In the genomic region with DNA sequence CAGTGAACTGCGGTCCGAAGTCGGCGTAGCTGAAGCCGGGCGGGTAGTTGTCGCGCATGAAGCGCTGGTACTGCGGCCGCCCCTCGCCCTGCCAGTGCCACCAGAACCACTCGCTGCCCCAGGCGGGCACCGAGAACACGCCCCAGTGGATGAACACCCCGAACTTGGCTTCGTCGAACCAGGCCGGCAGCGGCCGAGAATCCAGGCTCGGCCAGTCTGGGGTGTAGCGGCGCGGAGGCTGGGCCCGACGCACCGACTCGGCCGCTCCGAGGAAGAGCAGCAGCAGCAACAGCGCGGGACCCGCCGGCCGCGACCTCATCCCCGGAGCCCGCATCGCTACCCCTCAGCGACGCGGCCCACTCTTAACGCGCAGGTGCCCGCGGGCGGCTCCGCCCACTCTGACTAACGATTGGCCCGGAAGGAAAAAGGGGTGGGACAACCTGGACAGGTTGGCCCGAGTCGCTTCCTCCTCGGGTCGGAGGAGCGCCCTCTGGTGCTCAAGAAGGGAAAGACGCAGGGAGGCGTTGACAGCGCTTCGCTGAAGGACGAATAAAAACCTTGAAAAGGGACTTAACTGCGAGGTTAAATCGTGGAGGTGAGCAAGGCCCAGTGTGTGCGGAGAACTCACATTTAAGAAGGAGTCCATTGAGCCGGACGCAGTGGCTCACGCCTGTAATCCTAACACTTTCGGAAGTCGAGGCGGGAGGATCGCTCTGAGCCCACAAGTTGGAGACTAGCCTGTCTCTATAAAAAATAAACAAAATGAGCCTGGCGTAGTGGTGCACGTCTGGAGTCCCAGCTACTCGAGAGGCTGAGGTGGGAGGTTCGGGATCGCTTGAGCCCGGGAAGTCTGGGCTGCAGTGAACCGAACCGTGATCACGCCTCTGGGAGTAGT, we compare ENCODE assay signal across 8 cellular contexts. TPM values are rescaled to one million over a fixed set of nuclear protein-coding genes. Genes with fewer than 3 reads are reported as not detected.
A peak's percentile ranks its signal among the peaks of the same experiment; 100 is the strongest.
DNase-seq lines count a peak whose midpoint lies in the region; ATAC-seq lines count a peak whose summit lies in the region.

A gene (minus strand): TSS at position 338 of the 895 bp plus-strand sequence. CDS start 4 bp downstream, at position 334.

- CTCF ChIA-PET in CD4-positive, alpha-beta memory T cell (lab: Charles Lee; ENCODE audit: partially characterized antibody), result interaction anchor here (1.0 to 5.5 kb wide), 8 partner anchors 10 to 98 kb away, joined by 3 to 36 read pairs (median 4); no protein-coding TSS in a partner anchor
- CTCF ChIA-PET in activated CD8-positive, alpha-beta T cell treated with anti-CD3 and anti-CD28 coated beads, Interleukin-2, amount 10 ng/mL, durations not matched to agents 7 days and 5 days (lab: Charles Lee), result interaction anchor here (0.8 to 4.1 kb wide), 9 partner anchors 10 to 96 kb away, joined by 3 to 25 read pairs (median 4); no protein-coding TSS in a partner anchor

- H3K4me3 ChIP-seq in CD4-positive, alpha-beta memory T cell (ENCODE audit: low read length in 2 of 2), result peak within 1 kb of the TSS in 1 of 2 donors; percentile 77

- H3K27me3 ChIP-seq in CD4-positive, alpha-beta memory T cell (ENCODE audit: insufficient read depth, low read length), result no peaks in the 10 kb centered on the region

- peaks cover 7 to 10% of the 10 kb centered on the region in 2 donors for H3K36me3 Mint-ChIP-seq in CD4-positive, alpha-beta memory T cell
- H3K36me3 Mint-ChIP-seq in activated CD8-positive, alpha-beta T cell treated with anti-CD3 and anti-CD28 coated beads, Interleukin-2, amount 10 ng/mL, durations not matched to agents 7 days and 5 days (ENCODE audit: low read depth), result peaks cover 3% of the 10 kb centered on the region

- peaks cover 3% of the 10 kb centered on the region for H3K36me3 ChIP-seq in CD4-positive, alpha-beta memory T cell (ENCODE audit: insufficient read depth, low read length)

- peaks cover 15 to 24% (median 19%) of the 10 kb centered on the region in 4 donors for H3K4me1 Mint-ChIP-seq in CD4-positive, alpha-beta memory T cell
- peaks cover 34% of the 10 kb centered on the region for H3K4me1 Mint-ChIP-seq in activated CD8-positive, alpha-beta T cell treated with anti-CD3 and anti-CD28 coated beads, Interleukin-2, amount 10 ng/mL, durations not matched to agents 7 days and 5 days (ENCODE audit: low read depth)

- H3K4me1 ChIP-seq in CD4-positive, alpha-beta memory T cell (ENCODE audit: insufficient read depth, low read length), result peaks cover 24% of the 10 kb centered on the region

- H3K27ac ChIP-seq in CD4-positive, alpha-beta memory T cell (ENCODE audit: low read depth, low read length), result peak within 1 kb of the TSS; percentile 63

- peak; percentile 94 to 96 (median 96) for DNase-seq in CD4-positive, alpha-beta memory T cell
- DNase-seq in NCI-H82 (lab: John Stamatoyannopoulos, UW) (peak; percentile 98), lung microvascular endothelial cell (ENCODE audit: low read depth in 2 of 2) (peak; percentile 82 to 88)
- DNase-seq in activated CD8-positive, alpha-beta T cell treated with anti-CD3 and anti-CD28 coated beads, Interleukin-2, amount 10 ng/mL, durations not matched to agents 7 days and 5 days, result peak; percentile 96
- peak; percentile 95 for DNase-seq in effector CD8-positive, alpha-beta T cell (lab: John Stamatoyannopoulos, UW)
- peak; percentile 84 to 91 (median 88) for DNase-seq in stimulated activated CD4-positive, alpha-beta T cell treated with anti-CD3 and anti-CD28 coated beads, TNF-alpha, amount 100 ng/mL, for 48 hours (ENCODE audit: low read depth in 3 of 3)

- no peaks in the 10 kb centered on the region for H3K27me3 Mint-ChIP-seq in CD4-positive, alpha-beta memory T cell
- peaks cover 8% of the 10 kb centered on the region for H3K27me3 Mint-ChIP-seq in activated CD8-positive, alpha-beta T cell treated with anti-CD3 and anti-CD28 coated beads, Interleukin-2, amount 10 ng/mL, durations not matched to agents 7 days and 5 days (ENCODE audit: low read depth)

- POLR2A ChIA-PET in CD4-positive, alpha-beta memory T cell (lab: Charles Lee; ENCODE audit: partially characterized antibody), result interaction anchor here (1.1 to 1.5 kb wide), 4 partner anchors 58 to 112 kb away, joined by 3 to 5 read pairs (median 4); a partner anchor contains a TSS
- POLR2A ChIA-PET in activated CD8-positive, alpha-beta T cell treated with anti-CD3 and anti-CD28 coated beads, Interleukin-2, amount 10 ng/mL, durations not matched to agents 7 days and 5 days (lab: Charles Lee), result no interaction called here

- peaks cover 0 to 1% (median 0%) of the 10 kb centered on the region in 8 donors for H3K9me3 Mint-ChIP-seq in CD4-positive, alpha-beta memory T cell
- H3K9me3 Mint-ChIP-seq in activated CD8-positive, alpha-beta T cell treated with anti-CD3 and anti-CD28 coated beads, Interleukin-2, amount 10 ng/mL, durations not matched to agents 7 days and 5 days (ENCODE audit: insufficient read depth), result no peaks in the 10 kb centered on the region

- peak within 1 kb of the TSS; percentile 68 to 95 (median 90) for H3K27ac Mint-ChIP-seq in CD4-positive, alpha-beta memory T cell
- H3K27ac Mint-ChIP-seq in activated CD8-positive, alpha-beta T cell treated with anti-CD3 and anti-CD28 coated beads, Interleukin-2, amount 10 ng/mL, durations not matched to agents 7 days and 5 days, result peak within 1 kb of the TSS; percentile 63

- no peaks in the 10 kb centered on the region for H3K9me3 ChIP-seq in CD4-positive, alpha-beta memory T cell (ENCODE audit: control insufficient read depth in 1 of 2, low read length in 2 of 2)

- intact Hi-C loops in CD4-positive, alpha-beta memory T cell (cut with micrococcal nuclease), result loop anchor here (1.0 to 5.0 kb wide), 7 partner anchors 30 to 177 kb away; a partner anchor contains a TSS

- peak within 1 kb of the TSS; percentile 82 to 92 (median 88) for H3K4me3 Mint-ChIP-seq in CD4-positive, alpha-beta memory T cell
- H3K4me3 Mint-ChIP-seq in activated CD8-positive, alpha-beta T cell treated with anti-CD3 and anti-CD28 coated beads, Interleukin-2, amount 10 ng/mL, durations not matched to agents 7 days and 5 days, result peak within 1 kb of the TSS; percentile 78

- peak; percentile 96 for ATAC-seq in GM19397 (IDR thresholded peaks at IDR 0.05; ENCODE audit: unreplicated experiment)
- peak; percentile 90 for ATAC-seq in HG03571 (IDR thresholded peaks at IDR 0.05; ENCODE audit: unreplicated experiment)
- ATAC-seq in activated CD8-positive, alpha-beta T cell treated with anti-CD3 and anti-CD28 coated beads, Interleukin-2, amount 10 ng/mL, durations not matched to agents 7 days and 5 days, result peak; percentile 100

RNA-seq across cellular contexts. Expression of the gene that starts here (rescaled TPM):
- total RNA-seq in CD4-positive, alpha-beta memory T cell, result 10 to 100 TPM; 32.7 to 35.0 TPM
- 10 to 100 TPM; 15.8 to 17.3 TPM for polyA plus RNA-seq in CD4-positive, alpha-beta memory T cell
- 1 to 10 TPM; 7.1 to 7.3 TPM for total RNA-seq in activated CD8-positive, alpha-beta T cell treated with anti-CD3 and anti-CD28 coated beads, Interleukin-2, amount 10 ng/mL, durations not matched to agents 7 days and 5 days
- total RNA-seq in lung microvascular endothelial cell, result 9.4 and 11.7 TPM in 2 replicates
